27 cellular contexts compared by ENCODE assay signal in the genomic region with DNA sequence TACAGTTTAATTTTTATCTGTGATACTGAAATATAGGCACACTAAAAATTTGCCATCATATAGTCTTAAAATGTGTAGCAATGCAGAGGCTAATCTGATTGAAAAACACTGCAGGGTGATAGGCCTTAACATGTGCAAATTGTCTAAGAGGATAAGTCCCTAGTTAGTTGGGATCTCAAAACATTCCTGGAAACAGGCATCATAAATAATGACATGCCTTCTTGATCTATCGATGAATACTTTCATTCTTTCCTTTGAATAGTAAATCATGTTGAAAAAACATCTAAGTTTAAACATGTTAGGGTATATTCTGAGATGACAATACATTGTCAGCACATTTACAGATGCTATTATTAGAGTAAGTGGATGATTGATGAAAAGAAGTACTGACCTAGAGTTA.
DNase-seq lines count a peak whose midpoint lies in the region; ATAC-seq, FAIRE-seq and TF ChIP-seq lines count a peak whose summit lies in the region.
"Had no signal": no experiment of that assay in that cellular context is flagged by ENCODE, and none has a peak within 500 bp of the region (broad histone marks: within the 10 kb centered on the region; RNA-seq: fewer than 3 reads in every experiment).

No MANE protein-coding gene starts in this region.

- H3K27ac Mint-ChIP-seq in activated CD4-positive, alpha-beta T cell treated with anti-CD3 and anti-CD28 coated beads for 36 hours = no peak overlapping the region
- H3K27ac Mint-ChIP-seq: CD14-positive monocyte; CD4-positive, alpha-beta T cell; CD8-positive, alpha-beta memory T cell had no signal

- no peaks in the 10 kb centered on the region for H3K4me1 ChIP-seq in keratinocyte (ENCODE audit: control insufficient read depth, extremely low read depth, insufficient read depth, low read length)
- H3K4me1 ChIP-seq in gastrocnemius medialis = no peaks in the 10 kb centered on the region
- H3K4me1 ChIP-seq: A549; BE2C; BLaER1 treated with 17β-estradiol and CSF1 and Interleukin-3, amounts not matched to agents 10 nM and 100 nM had no signal

- POLR2A ChIA-PET in RWPE1 (lab: Yijun Ruan, JAX; ENCODE audit: low non-redundant PET) = no interaction called here
- POLR2A ChIA-PET in activated CD4-positive, alpha-beta T cell treated with anti-CD3 and anti-CD28 coated beads for 36 hours (lab: Charles Lee) = no interaction called here

- no peak for ATAC-seq in activated CD4-positive, alpha-beta T cell treated with anti-CD3 and anti-CD28 coated beads for 36 hours
- ATAC-seq in gastrocnemius medialis = no peak
- ATAC-seq: A549, GM12878 had no signal

- no peaks in the 10 kb centered on the region for H3K27me3 ChIP-seq in keratinocyte (ENCODE audit: control insufficient read depth, extremely low read depth, insufficient read depth, low read length)
- no peaks in the 10 kb centered on the region for H3K27me3 ChIP-seq in gastrocnemius medialis
- H3K27me3 ChIP-seq: BE2C; BLaER1 treated with 17β-estradiol and CSF1 and Interleukin-3, amounts not matched to agents 10 nM and 100 nM had no signal

- no peaks in the 10 kb centered on the region for H4K20me1 ChIP-seq in keratinocyte (ENCODE audit: control insufficient read depth, extremely low read depth, insufficient read depth, low read length)
- H4K20me1 ChIP-seq: BLaER1 treated with 17β-estradiol and CSF1 and Interleukin-3, amounts not matched to agents 10 nM and 100 nM had no signal

- no peaks in the 10 kb centered on the region for H3K9me1 ChIP-seq in keratinocyte (ENCODE audit: control insufficient read depth, extremely low read depth, insufficient read depth, low read length)

- dilution Hi-C loops in keratinocyte (cut with MboI; ENCODE audit: extremely low pct_ligation_motif_present, low sequenced_read_pairs) = no loop called here

- no peaks in the 10 kb centered on the region for H3K27me3 Mint-ChIP-seq in activated CD4-positive, alpha-beta T cell treated with anti-CD3 and anti-CD28 coated beads for 36 hours
- H3K27me3 Mint-ChIP-seq: CD4-positive, alpha-beta T cell; CD8-positive, alpha-beta memory T cell had no signal

- H2AFZ ChIP-seq in keratinocyte (ENCODE audit: control insufficient read depth, low read length) = peak overlapping the region; percentile 23
- H2AFZ ChIP-seq: GM23248 had no signal

- intact Hi-C loops in activated CD4-positive, alpha-beta T cell treated with anti-CD3 and anti-CD28 coated beads for 36 hours (cut with DNase I, micrococcal nuclease) = no loop called here
- intact Hi-C loops in gastrocnemius medialis (cut with DNase I; ENCODE audit: low total_unique reads) = no loop called here

- FAIRE-seq in keratinocyte (lab: Jason Lieb, UNC) = no peak
- FAIRE-seq: A549, GM12878, GM19239, H1 had no signal

- no peaks in the 10 kb centered on the region for H3K36me3 ChIP-seq in keratinocyte (ENCODE audit: control insufficient read depth in 2 of 2, extremely low read depth in 1 of 2, insufficient read depth in 2 of 2, low read length in 2 of 2)
- H3K36me3 ChIP-seq in gastrocnemius medialis = no peaks in the 10 kb centered on the region
- H3K36me3 ChIP-seq: BE2C; BLaER1 treated with 17β-estradiol and CSF1 and Interleukin-3, amounts not matched to agents 10 nM and 100 nM had no signal

- no peaks in the 10 kb centered on the region for H3K79me2 ChIP-seq in keratinocyte (ENCODE audit: control insufficient read depth, insufficient read depth, low read length)

- no peaks in the 10 kb centered on the region for H3K9me3 ChIP-seq in keratinocyte (ENCODE audit: control insufficient read depth, low read depth, low read length)
- no peaks in the 10 kb centered on the region for H3K9me3 ChIP-seq in gastrocnemius medialis
- H3K9me3 ChIP-seq: A549; BE2C; BLaER1 treated with 17β-estradiol and CSF1 and Interleukin-3, amounts not matched to agents 10 nM and 100 nM had no signal

- DNase-seq in COLO829 (ENCODE audit: low spot score) (peak; percentile 8), RWPE1 (ENCODE audit: low spot score) (peak; percentile 1), keratinocyte (ENCODE audit: low read depth, low spot score) (no peak), NCI-H1436 (lab: John Stamatoyannopoulos, UW) (no peak), gastrocnemius medialis (no peak)
- no peak for DNase-seq in activated CD4-positive, alpha-beta T cell treated with anti-CD3 and anti-CD28 coated beads for 36 hours
- DNase-seq: 8988T; ACHN; AML-193; BE2C; Calu3; CD4-positive, alpha-beta T cell; CD8-positive, alpha-beta memory T cell; COR-L47; DMS 273 treated with DMSO at 0.1 percent for 48 hours; DMS79; EL; GDM1; GM23248; H7; HCEC 1CT had no signal

- H3K4me3 ChIP-seq in keratinocyte (ENCODE audit: control insufficient read depth in 2 of 3, extremely low read depth in 1 of 3, insufficient read depth in 2 of 3, low read depth in 1 of 3, low read length in 3 of 3) (no peak overlapping the region), gastrocnemius medialis (no peak overlapping the region)
- H3K4me3 ChIP-seq: A549; BLaER1 treated with 17β-estradiol and CSF1 and Interleukin-3, amounts not matched to agents 10 nM and 100 nM; GM12878; GM23248 had no signal

- in situ Hi-C loops in gastrocnemius medialis (cut with MboI; ENCODE audit: low sequenced_read_pairs in 4 of 4) = no loop called here

- H3K9ac ChIP-seq in keratinocyte (ENCODE audit: control insufficient read depth, extremely low read depth, insufficient read depth, low read length) = no peak overlapping the region
- H3K9ac ChIP-seq: BLaER1 treated with 17β-estradiol and CSF1 and Interleukin-3, amounts not matched to agents 10 nM and 100 nM; GM23248 had no signal

- no peak for TF ChIP-seq CTCF in RWPE1 (conservative IDR thresholded peaks at IDR 0.05; ENCODE audit: low read depth)
- no peak for TF ChIP-seq CTCF in keratinocyte (optimal IDR thresholded peaks at IDR 0.05 in 1 of 3, IDR thresholded peaks at IDR 0.05 in 1 of 3, conservative IDR thresholded peaks at IDR 0.05 in 1 of 3; ENCODE audit: extremely low read depth in 1 of 3, insufficient read depth in 2 of 3, low read length in 3 of 3)
- TF ChIP-seq CTCF in gastrocnemius medialis (IDR thresholded peaks at IDR 0.05 in 4 of 5, conservative IDR thresholded peaks at IDR 0.05 in 1 of 5) = no peak

- no peaks in the 10 kb centered on the region for H3K4me1 Mint-ChIP-seq in activated CD4-positive, alpha-beta T cell treated with anti-CD3 and anti-CD28 coated beads for 36 hours
- H3K4me1 Mint-ChIP-seq: CD14-positive monocyte; CD8-positive, alpha-beta memory T cell had no signal

- H3K36me3 Mint-ChIP-seq in activated CD4-positive, alpha-beta T cell treated with anti-CD3 and anti-CD28 coated beads for 36 hours (ENCODE audit: low read depth) = no peaks in the 10 kb centered on the region
- H3K36me3 Mint-ChIP-seq: CD14-positive monocyte; CD8-positive, alpha-beta memory T cell had no signal

- H3K27ac ChIP-seq in RWPE1 (no peak overlapping the region), keratinocyte (ENCODE audit: control insufficient read depth, insufficient read depth, low read length) (no peak overlapping the region), gastrocnemius medialis (no peak overlapping the region)
- H3K27ac ChIP-seq: A549; BLaER1 treated with 17β-estradiol and CSF1 and Interleukin-3, amounts not matched to agents 10 nM and 100 nM; GM23248 had no signal

- no peak for TF ChIP-seq POLR2A in gastrocnemius medialis (IDR thresholded peaks at IDR 0.05)

- no peaks in the 10 kb centered on the region for H3K9me3 Mint-ChIP-seq in activated CD4-positive, alpha-beta T cell treated with anti-CD3 and anti-CD28 coated beads for 36 hours (ENCODE audit: low read depth)
- H3K9me3 Mint-ChIP-seq: CD14-positive monocyte had no signal

- CTCF ChIA-PET in RWPE1 (lab: Yijun Ruan, JAX) = no interaction called here
- CTCF ChIA-PET in activated CD4-positive, alpha-beta T cell treated with anti-CD3 and anti-CD28 coated beads for 36 hours (lab: Charles Lee) = no interaction called here

- peak overlapping the region; percentile 14 for H3K4me2 ChIP-seq in keratinocyte (ENCODE audit: control insufficient read depth, extremely low read depth, insufficient read depth, low read depth, low read length)
- H3K4me2 ChIP-seq: A549; BLaER1 treated with 17β-estradiol and CSF1 and Interleukin-3, amounts not matched to agents 10 nM and 100 nM had no signal

- no peak overlapping the region for H3K4me3 Mint-ChIP-seq in activated CD4-positive, alpha-beta T cell treated with anti-CD3 and anti-CD28 coated beads for 36 hours
- H3K4me3 Mint-ChIP-seq: CD14-positive monocyte; CD4-positive, alpha-beta T cell; CD8-positive, alpha-beta memory T cell had no signal

Comparison
In these comparisons a context has a peak if more than half of its experiments do, and no peak if none do; other contexts are left out.
1. DNase-seq: peak in COLO829 (single experiment) and RWPE1 (single experiment); none in keratinocyte (single experiment), NCI-H1436 (single experiment), activated CD4-positive, alpha-beta T cell treated with anti-CD3 and anti-CD28 coated beads for 36 hours (single experiment) and gastrocnemius medialis (0 of 2).